ENCODE assay signal across 8 cellular contexts in the genomic region with DNA sequence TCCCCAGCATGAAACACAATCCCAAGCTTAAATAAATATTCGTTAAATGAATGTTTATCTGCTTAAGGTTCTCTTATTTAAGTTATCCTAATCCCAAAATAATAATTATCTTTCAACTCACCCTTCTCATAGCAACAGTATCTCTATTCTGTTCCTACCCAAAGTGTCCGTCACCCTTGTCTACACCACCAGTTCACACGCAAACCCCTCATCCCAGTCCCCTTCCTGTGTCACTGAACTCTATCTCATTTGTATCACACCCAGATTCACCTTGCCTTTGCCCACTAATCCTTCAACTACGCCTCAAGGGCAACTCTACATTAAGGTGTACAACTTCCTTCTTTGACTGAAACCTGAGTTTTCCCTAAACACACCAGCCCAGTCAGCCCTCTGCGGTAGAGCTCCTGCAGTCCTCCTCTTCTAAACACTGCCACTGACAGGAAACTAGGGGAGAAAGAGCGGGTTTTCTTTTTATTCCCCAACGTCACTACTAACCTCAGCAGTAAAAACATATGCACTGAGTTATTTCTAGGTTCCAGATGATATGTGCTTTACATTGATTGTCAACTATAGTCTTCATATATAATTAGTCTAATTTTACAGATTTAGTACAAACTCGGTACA.
DNase-seq lines count a peak whose midpoint lies in the region; ATAC-seq, FAIRE-seq and TF ChIP-seq lines count a peak whose summit lies in the region.
"Not testable (repeated sequence)": the region's sequence is repeated elsewhere in the genome, so short reads cannot be mapped to it uniquely, and the experiment has no call there.

No MANE protein-coding gene starts in this region.

- H3K36me3 Mint-ChIP-seq in activated B cell treated with CpG ODN at 0.5 μM for 24 hours (ENCODE audit: low read depth) (peaks cover 58% of the 10 kb centered on the region), mesothelial cell of epicardium (peaks cover 15% of the 10 kb centered on the region), nephron (ENCODE audit: low read depth) (peaks cover 44% of the 10 kb centered on the region)
- not testable (repeated sequence) for H3K36me3 Mint-ChIP-seq in central memory CD8-positive, alpha-beta T cell (ENCODE audit: insufficient read depth); progenitor cell of endocrine pancreas (ENCODE audit: insufficient read depth)

- peak; percentile 88 for FAIRE-seq in GM12878 (lab: Jason Lieb, UNC)

- H3K27me3 ChIP-seq in Karpas-422 (ENCODE audit: low read length); GM12878 (replicated peaks in 1 of 2; ENCODE audit: control insufficient read depth in 2 of 2, insufficient read depth in 2 of 2, low read length in 1 of 2); testis: not testable (repeated sequence)

- not testable (repeated sequence) for H3K9me2 ChIP-seq in Karpas-422 (replicated peaks; ENCODE audit: insufficient read depth, low read length)

- H2AFZ ChIP-seq in Karpas-422 (ENCODE audit: low read length); GM12878 (ENCODE audit: control insufficient read depth, low read depth, low read length): not testable (repeated sequence)

- not testable (repeated sequence) for H3K4me1 ChIP-seq in Karpas-422 (ENCODE audit: low read length); GM12878 (ENCODE audit: control insufficient read depth, insufficient read depth, low read length)
- H3K4me1 ChIP-seq in testis = peaks cover 43% of the 10 kb centered on the region

- not testable (repeated sequence) for H3K79me2 ChIP-seq in Karpas-422 (ENCODE audit: low read length); GM12878 (ENCODE audit: control insufficient read depth, insufficient read depth, low read length)

- in situ Hi-C loops in GM12878 (cut with MboI) = not testable (repeated sequence)

- intact Hi-C loops in activated B cell treated with CpG ODN at 0.5 μM for 24 hours (cut with micrococcal nuclease); GM12878 (cut with micrococcal nuclease; ENCODE audit: unreplicated experiment); testis (cut with DNase I; ENCODE audit: low total_unique reads): not testable (repeated sequence)

- POLR2A ChIA-PET in activated B cell treated with CpG ODN at 0.5 μM for 24 hours (lab: Charles Lee); GM12878 (lab: Charles Lee): not testable (repeated sequence)

- not testable (repeated sequence) for H3K36me3 ChIP-seq in Karpas-422 (ENCODE audit: insufficient read depth, low read length); GM12878 (ENCODE audit: control insufficient read depth in 2 of 2, insufficient read depth in 2 of 2, low read length in 1 of 2); testis (ENCODE audit: low read depth, missing control alignments)

- CTCF ChIA-PET in activated B cell treated with CpG ODN at 0.5 μM for 24 hours (lab: Charles Lee) = not testable (repeated sequence)
- CTCF ChIA-PET in GM12878 (lab: Yijun Ruan, JAX) = interaction anchor here (1.6 kb wide), 1 partner anchor 27 kb away, joined by 3 read pairs; no protein-coding TSS in a partner anchor

- not testable (repeated sequence) for H3K4me1 Mint-ChIP-seq in activated B cell treated with CpG ODN at 0.5 μM for 24 hours; central memory CD8-positive, alpha-beta T cell; progenitor cell of endocrine pancreas (ENCODE audit: low read depth)
- H3K4me1 Mint-ChIP-seq in mesothelial cell of epicardium (peaks cover 19% of the 10 kb centered on the region), nephron (peaks cover 46% of the 10 kb centered on the region)

- SMC1A ChIA-PET in GM12878 (lab: Charles Lee; ENCODE audit: uncharacterized antibody, unreplicated experiment) = not testable (repeated sequence)

- not testable (repeated sequence) for H3K4me2 ChIP-seq in Karpas-422 (ENCODE audit: low read depth, low read length, poor library complexity, severe bottlenecking); GM12878 (ENCODE audit: control insufficient read depth, insufficient read depth)

- H4K20me1 ChIP-seq in Karpas-422 (ENCODE audit: insufficient read depth, low read depth, low read length); GM12878 (ENCODE audit: control insufficient read depth, insufficient read depth): not testable (repeated sequence)

- BruUV-seq in GM12878 (replicated peaks; lab: Mats Ljungman, UMichigan) = not testable (repeated sequence)

- peak; percentile 5 for DNase-seq in Karpas-422
- not testable (repeated sequence) for DNase-seq in activated B cell treated with CpG ODN at 0.5 μM for 24 hours; GM12878 (ENCODE audit: low read depth, low spot score); central memory CD8-positive, alpha-beta T cell (ENCODE audit: low spot score in 2 of 2); mesothelial cell of epicardium (ENCODE audit: low spot score in 2 of 2, unreplicated experiment in 2 of 2); progenitor cell of endocrine pancreas (ENCODE audit: low spot score, unreplicated experiment); testis

- TF ChIP-seq RAD21 in GM12878 (IDR thresholded peaks at IDR 0.05; ENCODE audit: insufficient read depth, low read depth, low read length) = not testable (repeated sequence)

- not testable (repeated sequence) for H3K9me3 ChIP-seq in Karpas-422 (ENCODE audit: low read length); GM12878 (replicated peaks; ENCODE audit: control insufficient read depth, insufficient read depth, low read length); testis

- not testable (repeated sequence) for H3K4me3 Mint-ChIP-seq in activated B cell treated with CpG ODN at 0.5 μM for 24 hours; central memory CD8-positive, alpha-beta T cell; mesothelial cell of epicardium; nephron; progenitor cell of endocrine pancreas (ENCODE audit: low read depth)

- not testable (repeated sequence) for TF ChIP-seq EP300 in GM12878 (IDR thresholded peaks at IDR 0.05; ENCODE audit: borderline replicate concordance in 1 of 2, control insufficient read depth in 1 of 2, low read depth in 2 of 2, low read length in 2 of 2)

- H3K27ac ChIP-seq in Karpas-422 (ENCODE audit: low read length); GM12878 (ENCODE audit: control insufficient read depth, insufficient read depth): not testable (repeated sequence)
- H3K27ac ChIP-seq in testis = peak overlapping the region; percentile 23 to 39

- H3K4me3 ChIP-seq in Karpas-422 (ENCODE audit: low read length); GM12878; testis: not testable (repeated sequence)

- RAD21 ChIA-PET in GM12878 (lab: Charles Lee; ENCODE audit: unreplicated experiment) = not testable (repeated sequence)

- not testable (repeated sequence) for TF ChIP-seq CTCF in activated B cell treated with CpG ODN at 0.5 μM for 24 hours (IDR thresholded peaks at IDR 0.05); GM12878 (IDR thresholded peaks at IDR 0.05 in 2 of 3, conservative IDR thresholded peaks at IDR 0.05 in 1 of 3; ENCODE audit: control insufficient read depth in 2 of 3, extremely low read depth in 1 of 3, insufficient read depth in 1 of 3, low read depth in 3 of 3, low read length in 3 of 3); mesothelial cell of epicardium (IDR thresholded peaks at IDR 0.05; ENCODE audit: unreplicated experiment); nephron (IDR thresholded peaks at IDR 0.05; ENCODE audit: unreplicated experiment in 3 of 3); progenitor cell of endocrine pancreas (IDR thresholded peaks at IDR 0.05; ENCODE audit: unreplicated experiment); testis (IDR thresholded peaks at IDR 0.05)

- H3K27ac Mint-ChIP-seq in activated B cell treated with CpG ODN at 0.5 μM for 24 hours (peak overlapping the region; percentile 6), mesothelial cell of epicardium (peak overlapping the region; percentile 2), nephron (peak overlapping the region; percentile 4 to 80 (median 51)), progenitor cell of endocrine pancreas (peak overlapping the region; percentile 11)
- H3K27ac Mint-ChIP-seq in central memory CD8-positive, alpha-beta T cell (ENCODE audit: low read depth) = peak overlapping the region; percentile 14

- 69% methylated on average over 7 of the region's 8 CpGs for WGBS in GM12878 (ENCODE audit: insufficient coverage, insufficient replicate concordance, low lambda C conversion rate, missing lambda C conversion rate)
- WGBS in testis, 2 donors = 84 to 93% methylated on average over 8 of the region's 8 CpGs

- H3K9me3 Mint-ChIP-seq in activated B cell treated with CpG ODN at 0.5 μM for 24 hours; central memory CD8-positive, alpha-beta T cell; mesothelial cell of epicardium; nephron; progenitor cell of endocrine pancreas (ENCODE audit: low read depth): not testable (repeated sequence)

- H3K27me3 Mint-ChIP-seq in activated B cell treated with CpG ODN at 0.5 μM for 24 hours; central memory CD8-positive, alpha-beta T cell; mesothelial cell of epicardium (ENCODE audit: low read depth); nephron (ENCODE audit: low read depth); progenitor cell of endocrine pancreas: not testable (repeated sequence)

- TF ChIP-seq POLR2A in GM12878 (IDR thresholded peaks at IDR 0.05; ENCODE audit: low read depth, low read length); testis (IDR thresholded peaks at IDR 0.05): not testable (repeated sequence)

- not testable (repeated sequence) for ATAC-seq in activated B cell treated with CpG ODN at 0.5 μM for 24 hours (ENCODE audit: low read depth); GM12878; central memory CD8-positive, alpha-beta T cell (replicated peaks; ENCODE audit: extremely low read depth, poor library complexity, severe bottlenecking)

- H3K9ac ChIP-seq in Karpas-422 (ENCODE audit: low read length); GM12878 (ENCODE audit: control insufficient read depth, insufficient read depth, low read length): not testable (repeated sequence)
